ENCODE assay signal across 8 cellular contexts in the genomic region with DNA sequence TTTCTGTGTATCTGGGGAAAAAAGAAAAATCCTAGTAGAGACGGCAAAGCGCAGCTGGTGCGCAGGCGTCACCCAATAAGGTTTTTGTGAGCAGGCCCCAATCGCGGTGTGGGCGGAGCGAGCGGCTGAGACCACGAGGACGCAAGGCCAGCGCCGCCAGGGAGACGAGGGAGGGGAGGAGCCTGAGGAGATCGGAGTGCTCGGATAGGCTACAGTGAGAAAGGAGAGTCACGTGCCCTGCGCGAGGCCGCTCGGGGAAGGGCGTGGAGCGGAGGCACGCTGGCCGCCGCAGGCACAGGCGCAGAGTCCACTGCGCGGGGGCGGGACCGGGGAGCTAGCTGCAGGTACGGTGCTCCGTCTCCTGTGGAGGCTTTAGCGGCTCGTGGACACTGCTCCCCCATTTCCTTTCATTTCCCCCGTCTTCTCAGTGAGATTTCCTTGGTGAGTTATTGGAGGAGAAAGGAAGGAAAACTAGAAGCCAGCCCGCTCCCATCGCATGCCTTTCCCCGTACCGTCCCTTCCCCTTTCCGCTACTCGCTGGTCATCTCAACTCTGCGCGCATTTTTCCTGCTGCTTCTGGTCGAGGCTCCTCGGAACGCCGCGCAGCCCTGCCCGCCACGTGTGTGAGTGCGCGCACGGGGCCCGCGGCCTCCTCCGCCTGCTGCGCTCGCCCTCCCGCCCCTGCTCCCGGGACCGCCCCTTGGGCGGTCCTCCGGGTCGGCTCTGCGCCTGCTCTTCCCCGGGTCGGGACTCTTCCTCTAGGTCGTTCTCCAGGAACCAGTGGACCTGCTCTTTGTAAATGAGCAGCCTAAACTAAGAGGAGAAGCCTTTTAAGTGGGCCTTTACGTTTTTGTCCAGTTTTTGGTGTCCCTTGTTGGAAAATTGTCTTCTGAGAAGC. TPM values are rescaled to one million over a fixed set of nuclear protein-coding genes. Genes with fewer than 3 reads are reported as not detected.
DNase-seq lines count a peak whose midpoint lies in the region; ATAC-seq and TF ChIP-seq lines count a peak whose summit lies in the region.

A gene with protein sequence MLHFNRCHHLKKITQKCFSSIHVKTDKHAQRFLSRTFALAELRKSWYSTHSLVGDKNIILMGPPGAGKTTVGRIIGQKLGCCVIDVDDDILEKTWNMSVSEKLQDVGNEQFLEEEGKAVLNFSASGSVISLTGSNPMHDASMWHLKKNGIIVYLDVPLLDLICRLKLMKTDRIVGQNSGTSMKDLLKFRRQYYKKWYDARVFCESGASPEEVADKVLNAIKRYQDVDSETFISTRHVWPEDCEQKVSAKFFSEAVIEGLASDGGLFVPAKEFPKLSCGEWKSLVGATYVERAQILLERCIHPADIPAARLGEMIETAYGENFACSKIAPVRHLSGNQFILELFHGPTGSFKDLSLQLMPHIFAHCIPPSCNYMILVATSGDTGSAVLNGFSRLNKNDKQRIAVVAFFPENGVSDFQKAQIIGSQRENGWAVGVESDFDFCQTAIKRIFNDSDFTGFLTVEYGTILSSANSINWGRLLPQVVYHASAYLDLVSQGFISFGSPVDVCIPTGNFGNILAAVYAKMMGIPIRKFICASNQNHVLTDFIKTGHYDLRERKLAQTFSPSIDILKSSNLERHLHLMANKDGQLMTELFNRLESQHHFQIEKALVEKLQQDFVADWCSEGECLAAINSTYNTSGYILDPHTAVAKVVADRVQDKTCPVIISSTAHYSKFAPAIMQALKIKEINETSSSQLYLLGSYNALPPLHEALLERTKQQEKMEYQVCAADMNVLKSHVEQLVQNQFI (plus strand): TSS at position 264 of the 898 bp plus-strand sequence. CDS start 6,612 bp downstream, outside the sequence.

- H3F3A ChIP-seq in smooth muscle cell (ENCODE audit: low read depth) = peaks cover 7% of the 10 kb centered on the region

- WGBS in smooth muscle cell (ENCODE audit: low lambda C conversion rate) = under 1% methylated on average over 69 of the region's 70 CpGs

- H3K27ac ChIP-seq in smooth muscle cell (ENCODE audit: low read depth) = peak within 1 kb of the TSS; percentile 78

- H3K27me3 Mint-ChIP-seq in WTC11 (ENCODE audit: low read depth) = no peaks in the 10 kb centered on the region; the same call in 1 of the 2 replicates

- H3K9ac ChIP-seq in smooth muscle cell (ENCODE audit: low read depth) = peak within 1 kb of the TSS; percentile 62

- CTCF ChIA-PET in AG04449 (lab: Yijun Ruan, JAX) = interaction anchor here (1.5 to 2.1 kb wide), 2 partner anchors 65 to 399 kb away, joined by 4 to 13 read pairs; no protein-coding TSS in a partner anchor
- CTCF ChIA-PET in WTC11 (lab: Charles Lee) = interaction anchor here (0.5 to 1.1 kb wide), 4 partner anchors 23 to 399 kb away, joined by 3 to 8 read pairs (median 4); no protein-coding TSS in a partner anchor

- TF ChIP-seq CTCF in AG04449 (IDR thresholded peaks at IDR 0.05; ENCODE audit: insufficient read depth, low read length, missing control alignments) = no peak
- TF ChIP-seq CTCF in WTC11 (IDR thresholded peaks at IDR 0.05) = no peak
- no peak for TF ChIP-seq CTCF in cardiac fibroblast (IDR thresholded peaks at IDR 0.05; ENCODE audit: low read depth, low read length)
- TF ChIP-seq CTCF in smooth muscle cell (IDR thresholded peaks at IDR 0.05; ENCODE audit: borderline replicate concordance, insufficient read depth, poor library complexity, severe bottlenecking) = no peak

- H3K4me2 ChIP-seq in smooth muscle cell = peak within 1 kb of the TSS; percentile 88

- peaks cover 8% of the 10 kb centered on the region for H3K79me2 ChIP-seq in smooth muscle cell (ENCODE audit: low read depth)

- H3K36me3 ChIP-seq in smooth muscle cell (ENCODE audit: low read depth) = no peaks in the 10 kb centered on the region

- H3K9me3 Mint-ChIP-seq in WTC11 = peaks cover 16% of the 10 kb centered on the region

- H3K27me3 ChIP-seq in smooth muscle cell (ENCODE audit: low read depth) = no peaks in the 10 kb centered on the region

- ATAC-seq in GM18873 (IDR thresholded peaks at IDR 0.05; ENCODE audit: low FRiP score, unreplicated experiment) (peak; percentile 100), HG03135 (IDR thresholded peaks at IDR 0.05; ENCODE audit: unreplicated experiment) (peak; percentile 99), WTC11 (peak; percentile 98)

- H2AFZ ChIP-seq in smooth muscle cell (ENCODE audit: low read depth) = peak within 1 kb of the TSS; percentile 99

- H3K27ac Mint-ChIP-seq in WTC11 = peak within 1 kb of the TSS; percentile 94

- peaks cover 3% of the 10 kb centered on the region; the same call in 1 of the 2 replicates for H3K36me3 Mint-ChIP-seq in WTC11

- peak within 1 kb of the TSS; percentile 75 for H3K4me3 Mint-ChIP-seq in WTC11

- peaks cover 11% of the 10 kb centered on the region for H3K4me1 Mint-ChIP-seq in WTC11

- POLR2A ChIA-PET in AG04449 (lab: Yijun Ruan, JAX) (no interaction called here), WTC11 (lab: Charles Lee) (interaction anchor here (0.6 to 1.3 kb wide), 3 partner anchors 11 to 65 kb away, joined by 3 to 10 read pairs (median 3); a partner anchor contains a TSS)

- H4K20me1 ChIP-seq in smooth muscle cell (ENCODE audit: low read depth) = no peaks in the 10 kb centered on the region

- no peaks in the 10 kb centered on the region for H3K9me3 ChIP-seq in smooth muscle cell (replicated peaks; ENCODE audit: low read depth)

- H3K4me3 ChIP-seq in AG04449 (ENCODE audit: low read depth, low read length) (peak within 1 kb of the TSS; percentile 68), cardiac fibroblast (replicated peaks in 1 of 2; ENCODE audit: low read depth in 2 of 2, low read length in 2 of 2) (peak within 1 kb of the TSS; percentile 73 to 77), smooth muscle cell (peak within 1 kb of the TSS; percentile 60)

- H3K4me1 ChIP-seq in smooth muscle cell (ENCODE audit: low read depth) = peaks cover 10% of the 10 kb centered on the region

- DNase-seq in AG04449 (ENCODE audit: low read depth, low spot score) (peak; percentile 86), NCI-H2227 (lab: John Stamatoyannopoulos, UW; ENCODE audit: unreplicated experiment) (peak; percentile 97), WTC11 (ENCODE audit: low spot score) (peak; percentile 97), cardiac fibroblast (ENCODE audit: low read depth in 2 of 2) (peak; percentile 99), iPS-NIHi7 (ENCODE audit: extremely low spot score) (peak; percentile 99), smooth muscle cell (lab: John Stamatoyannopoulos, UW; ENCODE audit: unreplicated experiment) (peak; percentile 87)

TF ChIP-seq in WTC11, 78 proteins besides CTCF, POLR2A, EP300 and RAD21 (continues in another document):
- TF ChIP-seq ESRRA (CRISPR knock-in tag; IDR thresholded peaks at IDR 0.05; ENCODE audit: borderline replicate concordance) = peak; percentile 86
- TF ChIP-seq FOXK1 (CRISPR knock-in tag; IDR thresholded peaks at IDR 0.05) = peak; percentile 83
- TF ChIP-seq, protein P1, sequence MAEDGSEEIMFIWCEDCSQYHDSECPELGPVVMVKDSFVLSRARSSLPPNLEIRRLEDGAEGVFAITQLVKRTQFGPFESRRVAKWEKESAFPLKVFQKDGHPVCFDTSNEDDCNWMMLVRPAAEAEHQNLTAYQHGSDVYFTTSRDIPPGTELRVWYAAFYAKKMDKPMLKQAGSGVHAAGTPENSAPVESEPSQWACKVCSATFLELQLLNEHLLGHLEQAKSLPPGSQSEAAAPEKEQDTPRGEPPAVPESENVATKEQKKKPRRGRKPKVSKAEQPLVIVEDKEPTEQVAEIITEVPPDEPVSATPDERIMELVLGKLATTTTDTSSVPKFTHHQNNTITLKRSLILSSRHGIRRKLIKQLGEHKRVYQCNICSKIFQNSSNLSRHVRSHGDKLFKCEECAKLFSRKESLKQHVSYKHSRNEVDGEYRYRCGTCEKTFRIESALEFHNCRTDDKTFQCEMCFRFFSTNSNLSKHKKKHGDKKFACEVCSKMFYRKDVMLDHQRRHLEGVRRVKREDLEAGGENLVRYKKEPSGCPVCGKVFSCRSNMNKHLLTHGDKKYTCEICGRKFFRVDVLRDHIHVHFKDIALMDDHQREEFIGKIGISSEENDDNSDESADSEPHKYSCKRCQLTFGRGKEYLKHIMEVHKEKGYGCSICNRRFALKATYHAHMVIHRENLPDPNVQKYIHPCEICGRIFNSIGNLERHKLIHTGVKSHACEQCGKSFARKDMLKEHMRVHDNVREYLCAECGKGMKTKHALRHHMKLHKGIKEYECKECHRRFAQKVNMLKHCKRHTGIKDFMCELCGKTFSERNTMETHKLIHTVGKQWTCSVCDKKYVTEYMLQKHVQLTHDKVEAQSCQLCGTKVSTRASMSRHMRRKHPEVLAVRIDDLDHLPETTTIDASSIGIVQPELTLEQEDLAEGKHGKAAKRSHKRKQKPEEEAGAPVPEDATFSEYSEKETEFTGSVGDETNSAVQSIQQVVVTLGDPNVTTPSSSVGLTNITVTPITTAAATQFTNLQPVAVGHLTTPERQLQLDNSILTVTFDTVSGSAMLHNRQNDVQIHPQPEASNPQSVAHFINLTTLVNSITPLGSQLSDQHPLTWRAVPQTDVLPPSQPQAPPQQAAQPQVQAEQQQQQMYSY (CRISPR knock-in tag; IDR thresholded peaks at IDR 0.05) = 0 out of 2 replicates have a peak, but pooled peaks have one; percentile 31
- TF ChIP-seq, protein P2, sequence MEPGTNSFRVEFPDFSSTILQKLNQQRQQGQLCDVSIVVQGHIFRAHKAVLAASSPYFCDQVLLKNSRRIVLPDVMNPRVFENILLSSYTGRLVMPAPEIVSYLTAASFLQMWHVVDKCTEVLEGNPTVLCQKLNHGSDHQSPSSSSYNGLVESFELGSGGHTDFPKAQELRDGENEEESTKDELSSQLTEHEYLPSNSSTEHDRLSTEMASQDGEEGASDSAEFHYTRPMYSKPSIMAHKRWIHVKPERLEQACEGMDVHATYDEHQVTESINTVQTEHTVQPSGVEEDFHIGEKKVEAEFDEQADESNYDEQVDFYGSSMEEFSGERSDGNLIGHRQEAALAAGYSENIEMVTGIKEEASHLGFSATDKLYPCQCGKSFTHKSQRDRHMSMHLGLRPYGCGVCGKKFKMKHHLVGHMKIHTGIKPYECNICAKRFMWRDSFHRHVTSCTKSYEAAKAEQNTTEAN (CRISPR knock-in tag; IDR thresholded peaks at IDR 0.05) = peak; percentile 91
- TF ChIP-seq ZNF416 (CRISPR knock-in tag; IDR thresholded peaks at IDR 0.05) = peak; percentile 85; the same call in 1 of the 2 replicates
- TF ChIP-seq CREB1 (CRISPR knock-in tag; IDR thresholded peaks at IDR 0.05) = peak; percentile 60
- TF ChIP-seq JUN (CRISPR knock-in tag; IDR thresholded peaks at IDR 0.05) = peak; percentile 37; the same call in 1 of the 2 replicates

RNA-seq across cellular contexts. Expression of the gene that starts here (rescaled TPM):
- total RNA-seq in WTC11 (2021) (5.1 to 5.5 TPM (median 5.4 TPM) in 3 replicates), smooth muscle cell (2.5 and 3.4 TPM in 2 replicates)
- polyA plus RNA-seq in smooth muscle cell = 2.0 and 2.6 TPM in 2 replicates

Comparison
In these comparisons a context has a peak if more than half of its experiments do, and no peak if none do; other contexts are left out.
1. Peak in every context shown above with its lines: DNase-seq, ATAC-seq, H3K4me3 ChIP-seq and H3K27ac ChIP-seq.